21 cellular contexts compared by ENCODE assay signal in the genomic region with DNA sequence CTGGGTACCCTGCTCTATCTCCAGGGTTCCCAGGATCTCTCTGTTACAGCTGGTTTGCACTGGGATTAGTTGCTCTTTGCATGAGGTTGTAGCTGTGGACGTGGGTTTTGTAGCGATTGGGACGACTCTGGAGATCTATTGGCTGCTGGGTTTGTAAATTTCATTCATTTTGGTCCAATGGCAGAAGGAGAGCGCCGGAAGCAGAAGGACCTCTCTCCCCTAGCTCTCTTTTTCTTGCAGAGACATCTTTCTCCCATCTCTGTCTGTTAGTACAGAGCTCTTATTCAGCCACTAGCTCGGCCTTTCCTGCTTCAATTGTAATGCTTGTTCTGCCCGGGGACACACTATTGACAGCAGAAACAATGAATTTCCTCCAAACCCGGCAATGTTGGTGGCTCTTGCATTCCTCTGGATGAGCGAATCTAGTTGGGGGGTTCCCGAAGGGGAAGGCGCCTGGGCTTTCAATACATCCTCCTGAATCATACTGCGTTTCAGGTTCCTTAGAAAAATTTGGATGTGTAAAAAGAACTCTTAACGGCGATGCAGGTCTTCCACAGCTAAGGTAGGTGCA. TPM values are rescaled to one million over a fixed set of nuclear protein-coding genes. Genes with fewer than 3 reads are reported as not detected.
DNase-seq lines count a peak whose midpoint lies in the region; ATAC-seq lines count a peak whose summit lies in the region.
"Had no signal": no experiment of that assay in that cellular context is flagged by ENCODE, and none has a peak within 500 bp of the region (broad histone marks: within the 10 kb centered on the region; RNA-seq: fewer than 3 reads in every experiment).

No MANE protein-coding gene starts in this region.

- H2BK15ac ChIP-seq in neuronal stem cell (ENCODE audit: low read length) = no peak overlapping the region

- no peak overlapping the region for H2BK120ac ChIP-seq in neuronal stem cell (ENCODE audit: low read depth, low read length)

- peaks cover 0 to 18% (median 0%) of the 10 kb centered on the region in 3 donors for H3K4me1 Mint-ChIP-seq in T-cell
- H3K4me1 Mint-ChIP-seq: nephron had no signal

- H3K9me3 Mint-ChIP-seq in T-cell = no peaks in the 10 kb centered on the region
- H3K9me3 Mint-ChIP-seq: activated CD4-positive, alpha-beta T cell treated with anti-CD3 and anti-CD28 coated beads, Interleukin-2, amount 10 ng/mL, durations not matched to agents 7 days and 5 days; nephron had no signal

- no peak overlapping the region for H3K9ac ChIP-seq in neuronal stem cell (ENCODE audit: low read depth, low read length, poor library complexity)

- CTCF ChIA-PET in T-cell (lab: Charles Lee) = no interaction called here

- peak overlapping the region; percentile 43 for H3K4me2 ChIP-seq in neuronal stem cell (ENCODE audit: insufficient read depth, low read length, poor library complexity, severe bottlenecking)
- H3K4me2 ChIP-seq: hepatocyte had no signal

- H2AFZ ChIP-seq in neuronal stem cell (ENCODE audit: low read length) = no peak overlapping the region
- H2AFZ ChIP-seq: hepatocyte had no signal

- DNase-seq in EL (peak; percentile 38), SJSA1 (ENCODE audit: low read depth in 1 of 2, low spot score in 2 of 2) (peak; percentile 42 to 49), foreskin melanocyte (peak; percentile 11), neuronal stem cell (ENCODE audit: low spot score) (peak; percentile 32), NCI-H1417 treated with DMSO at 0.1 percent for 48 hours (lab: John Stamatoyannopoulos, UW) (no peak), T-cell (no peak), NCI-H146 treated with DMSO at 0.1 percent for 48 hours (lab: John Stamatoyannopoulos, UW; ENCODE audit: unreplicated experiment) (no peak), DMS153 treated with DMSO at 0.1 percent for 48 hours (lab: John Stamatoyannopoulos, UW; ENCODE audit: unreplicated experiment) (no peak)
- DNase-seq: activated CD4-positive, alpha-beta T cell treated with anti-CD3 and anti-CD28 coated beads, Interleukin-2, amount 10 ng/mL, durations not matched to agents 7 days and 5 days; NCI-H1105; NCI-H345; SIG-M5; stimulated activated CD4-positive, alpha-beta T cell treated with anti-CD3 and anti-CD28 coated beads, Interleukin-2, amount 100 ng/mL, for 48 hours; stimulated activated CD8-positive, alpha-beta memory T cell treated with anti-CD3 and anti-CD28 coated beads, Interleukin-4, amount 100 ng/mL, for 48 hours; T-helper 9 cell; thyroid gland had no signal

- H3K36me3 Mint-ChIP-seq in T-cell = no peaks in the 10 kb centered on the region

- H4K91ac ChIP-seq in neuronal stem cell (ENCODE audit: low read depth, low read length, poor library complexity) = no peak overlapping the region

- H3K27me3 ChIP-seq in SJSA1 (replicated peaks) (no peaks in the 10 kb centered on the region), neuronal stem cell (ENCODE audit: control insufficient read depth in 3 of 3, insufficient read depth in 3 of 3, low read depth in 1 of 3, low read length in 3 of 3) (no peaks in the 10 kb centered on the region)
- H3K27me3 ChIP-seq: hepatocyte, right atrium auricular region, thyroid gland had no signal

- no peak overlapping the region for H3K4me3 Mint-ChIP-seq in T-cell
- H3K4me3 Mint-ChIP-seq: activated CD4-positive, alpha-beta T cell treated with anti-CD3 and anti-CD28 coated beads, Interleukin-2, amount 10 ng/mL, durations not matched to agents 7 days and 5 days; nephron had no signal

- peaks cover 0 to 20% of the 10 kb centered on the region in 2 donors for H3K27me3 Mint-ChIP-seq in T-cell

- H3K36me3 ChIP-seq in SJSA1 (no peaks in the 10 kb centered on the region), neuronal stem cell (replicated peaks in 1 of 2; ENCODE audit: control insufficient read depth in 2 of 2, insufficient read depth in 2 of 2, low read length in 2 of 2) (no peaks in the 10 kb centered on the region)
- H3K36me3 ChIP-seq: HAP-1, right atrium auricular region, thyroid gland had no signal

- no peak overlapping the region for H3K4ac ChIP-seq in neuronal stem cell (ENCODE audit: low read length)

- no peak overlapping the region for H4K8ac ChIP-seq in neuronal stem cell (ENCODE audit: low read depth, low read length)

- H3K14ac ChIP-seq in neuronal stem cell (ENCODE audit: low read length) = no peak overlapping the region

- H3K9me3 ChIP-seq in SJSA1 (replicated peaks) = no peaks in the 10 kb centered on the region
- no peaks in the 10 kb centered on the region for H3K9me3 ChIP-seq in neuronal stem cell (replicated peaks in 1 of 2; ENCODE audit: control insufficient read depth in 2 of 2, insufficient read depth in 1 of 2, low read depth in 1 of 2, low read length in 2 of 2)
- H3K9me3 ChIP-seq: HAP-1, right atrium auricular region, thyroid gland had no signal

- H2BK12ac ChIP-seq in neuronal stem cell (ENCODE audit: low read length) = no peak overlapping the region

- POLR2A ChIA-PET in T-cell (lab: Charles Lee) = no interaction called here

- H3K4me3 ChIP-seq in SJSA1 (peak overlapping the region; percentile 56), neuronal stem cell (ENCODE audit: low read length in 2 of 2) (peak overlapping the region in 1 of 2 donors; percentile 75)
- H3K4me3 ChIP-seq: HAP-1, hepatocyte, right atrium auricular region, thyroid gland had no signal

- no peak overlapping the region for H3K27ac Mint-ChIP-seq in T-cell
- H3K27ac Mint-ChIP-seq: activated CD4-positive, alpha-beta T cell treated with anti-CD3 and anti-CD28 coated beads, Interleukin-2, amount 10 ng/mL, durations not matched to agents 7 days and 5 days; nephron had no signal

- no peak overlapping the region for H2AK5ac ChIP-seq in neuronal stem cell (ENCODE audit: low read depth, low read length)

- H3K79me1 ChIP-seq in neuronal stem cell (ENCODE audit: low read depth, low read length) = peaks cover 3% of the 10 kb centered on the region

- peaks cover 16% of the 10 kb centered on the region; the same call in 1 of the 2 replicates for H3K4me1 ChIP-seq in SJSA1 (replicated peaks)
- no peaks in the 10 kb centered on the region for H3K4me1 ChIP-seq in neuronal stem cell (ENCODE audit: control insufficient read depth in 2 of 2, insufficient read depth in 1 of 2, low read depth in 1 of 2, low read length in 2 of 2)
- H3K4me1 ChIP-seq: HAP-1, right atrium auricular region, thyroid gland had no signal

- H3K27ac ChIP-seq in SJSA1 (no peak overlapping the region), neuronal stem cell (replicated peaks; ENCODE audit: low read length) (peak overlapping the region; percentile 55)
- H3K27ac ChIP-seq: hepatocyte, right atrium auricular region, thyroid gland had no signal

- WGBS in neuronal stem cell (ENCODE audit: extremely low coverage in 2 of 2, insufficient read length in 2 of 2, insufficient replicate concordance in 1 of 2), 2 donors = no CpG with 5 or more reads among the region's 14 CpGs

- H2BK5ac ChIP-seq in neuronal stem cell (ENCODE audit: low read length) = no peak overlapping the region

- ATAC-seq in T-cell (replicated peaks in 1 of 4) = no peak

- no peak overlapping the region for H3K23ac ChIP-seq in neuronal stem cell (ENCODE audit: low read depth, low read length, poor library complexity)

- H3K18ac ChIP-seq in neuronal stem cell (ENCODE audit: low read length) = no peak overlapping the region

RNA-seq across cellular contexts. Expression of a gene that starts 1.9 kb away (rescaled TPM):
- total RNA-seq in SJSA1 (2014; rRNA removed; shearing (Covaris generic)) = 6.2 and 12.4 TPM in 2 replicates
- polyA plus RNA-seq in neuronal stem cell (2013, experiment 1 of 2) = 13.3 TPM
- 13.4 TPM for polyA plus RNA-seq in neuronal stem cell (2013, experiment 2 of 2)
- total RNA-seq in T-cell = 1 to 10 TPM in 3 of 5 donors, under 1 TPM in 1, not detected in 1; 0.25 to 3.5 (median 2.0) TPM
- total RNA-seq: chondrocyte, hepatocyte had no signal
- polyA plus RNA-seq: hepatocyte had no signal

Comparison
In these comparisons a context has a peak if more than half of its experiments do, and no peak if none do; other contexts are left out.
1. DNase-seq: peak in EL (single experiment), SJSA1 (2 of 2), foreskin melanocyte (single experiment) and neuronal stem cell (single experiment); none in NCI-H1417 treated with DMSO at 0.1 percent for 48 hours (single experiment), T-cell (0 of 34), NCI-H146 treated with DMSO at 0.1 percent for 48 hours (single experiment) and DMS153 treated with DMSO at 0.1 percent for 48 hours (single experiment).